13 cellular contexts compared by ENCODE assay signal in genomic region chr1:3674100-3675094, GRCh38. TPM values are rescaled to one million over a fixed set of nuclear protein-coding genes. Genes with fewer than 3 reads are reported as not detected.
A peak's percentile ranks its signal among the peaks of the same experiment; 100 is the strongest.
DNase-seq lines count a peak whose midpoint lies in the region; ATAC-seq and TF ChIP-seq lines count a peak whose summit lies in the region.
"Had no signal": no experiment of that assay in that cellular context is flagged by ENCODE, and none has a peak within 500 bp of the region (broad histone marks: within the 10 kb centered on the region; RNA-seq: fewer than 3 reads in every experiment).

No MANE protein-coding gene starts in this region.

- DNase-seq in natural killer cell treated with Interleukin-12 subunit alpha and Interleukin-12 subunit beta and Interleukin-15 and Interleukin-18, amount 100 ng/mL, for 72 hours (ENCODE audit: low spot score), result peak; percentile 57
- DNase-seq in natural killer cell, result no peak
- DNase-seq in activated B cell treated with CpG ODN at 0.5 μM for 24 hours, result no peak
- peak; percentile 58 for DNase-seq in kidney tubule cell (ENCODE audit: low spot score)
- DNase-seq in CD8-positive, alpha-beta memory T cell, result no peak
- DNase-seq: RPMI8226 had no signal

- no peaks in the 10 kb centered on the region for H3K9me3 ChIP-seq in CD8-positive, alpha-beta memory T cell (ENCODE audit: low read length)
- H3K9me3 ChIP-seq: heart left ventricle, right lobe of liver had no signal

- intact Hi-C loops in natural killer cell (cut with micrococcal nuclease) (no loop called here), activated B cell treated with CpG ODN at 0.5 μM for 24 hours (cut with micrococcal nuclease) (no loop called here)

- CTCF ChIA-PET in activated B cell treated with CpG ODN at 0.5 μM for 24 hours (lab: Charles Lee), result interaction anchor here (1.5 to 1.7 kb wide), 2 partner anchors 26 to 50 kb away, joined by 3 read pairs; no protein-coding TSS in a partner anchor
- CTCF ChIA-PET in CD8-positive, alpha-beta memory T cell (lab: Charles Lee), result no interaction called here

- H3K36me3 ChIP-seq in CD8-positive, alpha-beta memory T cell (ENCODE audit: insufficient read depth, low read length), result no peaks in the 10 kb centered on the region
- H3K36me3 ChIP-seq: heart left ventricle, right lobe of liver had no signal

- peaks cover 18% of the 10 kb centered on the region in 2 donors for H3K4me1 Mint-ChIP-seq in natural killer cell treated with Interleukin-12 subunit alpha and Interleukin-12 subunit beta and Interleukin-15 and Interleukin-18, amount 100 ng/mL, for 72 hours (ENCODE audit: low read depth in 2 of 2)
- H3K4me1 Mint-ChIP-seq in natural killer cell (peaks cover 0 to 14% of the 10 kb centered on the region in 2 donors), activated B cell treated with CpG ODN at 0.5 μM for 24 hours (peaks cover 74% of the 10 kb centered on the region)
- peaks cover 5 to 18% (median 11%) of the 10 kb centered on the region in 3 donors for H3K4me1 Mint-ChIP-seq in CD8-positive, alpha-beta memory T cell

- H3K4me3 Mint-ChIP-seq in natural killer cell treated with Interleukin-12 subunit alpha and Interleukin-12 subunit beta and Interleukin-15 and Interleukin-18, amount 100 ng/mL, for 72 hours, result no peak overlapping the region
- no peak overlapping the region for H3K4me3 Mint-ChIP-seq in natural killer cell
- H3K4me3 Mint-ChIP-seq in activated B cell treated with CpG ODN at 0.5 μM for 24 hours, result peak overlapping the region; percentile 78
- H3K4me3 Mint-ChIP-seq in CD8-positive, alpha-beta memory T cell, result no peak overlapping the region

- peaks cover under 1 to 9% of the 10 kb centered on the region in 2 donors for H3K27me3 Mint-ChIP-seq in natural killer cell treated with Interleukin-12 subunit alpha and Interleukin-12 subunit beta and Interleukin-15 and Interleukin-18, amount 100 ng/mL, for 72 hours
- H3K27me3 Mint-ChIP-seq in natural killer cell (ENCODE audit: low read depth in 2 of 2) (peaks cover 0 to 2% of the 10 kb centered on the region in 2 donors), activated B cell treated with CpG ODN at 0.5 μM for 24 hours (no peaks in the 10 kb centered on the region)
- H3K27me3 Mint-ChIP-seq in CD8-positive, alpha-beta memory T cell, result peaks cover 6 to 26% of the 10 kb centered on the region in 2 donors

- no peak for ATAC-seq in natural killer cell treated with Interleukin-12 subunit alpha and Interleukin-12 subunit beta and Interleukin-15 and Interleukin-18, amount 100 ng/mL, for 72 hours
- ATAC-seq in natural killer cell, result no peak
- ATAC-seq in activated B cell treated with CpG ODN at 0.5 μM for 24 hours (ENCODE audit: low read depth), result no peak
- ATAC-seq in HG03432 (IDR thresholded peaks at IDR 0.05; ENCODE audit: unreplicated experiment), result no peak
- no peak for ATAC-seq in HG02884 (IDR thresholded peaks at IDR 0.05; ENCODE audit: unreplicated experiment)
- ATAC-seq in GM19328 (IDR thresholded peaks at IDR 0.05; ENCODE audit: unreplicated experiment), result no peak
- ATAC-seq: heart left ventricle, right lobe of liver had no signal

- no peaks in the 10 kb centered on the region for H3K36me3 Mint-ChIP-seq in natural killer cell treated with Interleukin-12 subunit alpha and Interleukin-12 subunit beta and Interleukin-15 and Interleukin-18, amount 100 ng/mL, for 72 hours
- H3K36me3 Mint-ChIP-seq in natural killer cell, result no peaks in the 10 kb centered on the region
- no peaks in the 10 kb centered on the region for H3K36me3 Mint-ChIP-seq in activated B cell treated with CpG ODN at 0.5 μM for 24 hours (ENCODE audit: low read depth)
- H3K36me3 Mint-ChIP-seq in CD8-positive, alpha-beta memory T cell, result peaks cover 0 to 1% (median 0%) of the 10 kb centered on the region in 3 donors
- H3K36me3 Mint-ChIP-seq: type B pancreatic cell had no signal

- H3K27ac Mint-ChIP-seq in natural killer cell treated with Interleukin-12 subunit alpha and Interleukin-12 subunit beta and Interleukin-15 and Interleukin-18, amount 100 ng/mL, for 72 hours, result no peak overlapping the region
- no peak overlapping the region for H3K27ac Mint-ChIP-seq in natural killer cell
- peak overlapping the region; percentile 59 for H3K27ac Mint-ChIP-seq in activated B cell treated with CpG ODN at 0.5 μM for 24 hours
- H3K27ac Mint-ChIP-seq in CD8-positive, alpha-beta memory T cell, result no peak overlapping the region
- H3K27ac Mint-ChIP-seq: type B pancreatic cell had no signal

- H3K4me1 ChIP-seq in CD8-positive, alpha-beta memory T cell (ENCODE audit: insufficient read depth, low read length), result peaks cover 4% of the 10 kb centered on the region
- H3K4me1 ChIP-seq: right lobe of liver had no signal

- POLR2A ChIA-PET in activated B cell treated with CpG ODN at 0.5 μM for 24 hours (lab: Charles Lee), result interaction anchor here (0.7 to 0.9 kb wide), 2 partner anchors 10 to 18 kb away, joined by 3 to 12 read pairs; no protein-coding TSS in a partner anchor
- POLR2A ChIA-PET in CD8-positive, alpha-beta memory T cell (lab: Charles Lee), result no interaction called here

- H3K4me3 ChIP-seq in CD8-positive, alpha-beta memory T cell (ENCODE audit: low read length), result no peak overlapping the region
- H3K4me3 ChIP-seq: heart left ventricle, right lobe of liver had no signal

- H3K27ac ChIP-seq in CD8-positive, alpha-beta memory T cell (ENCODE audit: low read depth, low read length), result no peak overlapping the region
- H3K27ac ChIP-seq: heart left ventricle, right lobe of liver had no signal

- H3K27me3 ChIP-seq in CD8-positive, alpha-beta memory T cell (ENCODE audit: insufficient read depth, low read length, poor library complexity, severe bottlenecking), result no peaks in the 10 kb centered on the region
- H3K27me3 ChIP-seq: right lobe of liver had no signal

- no peaks in the 10 kb centered on the region for H3K9me3 Mint-ChIP-seq in natural killer cell treated with Interleukin-12 subunit alpha and Interleukin-12 subunit beta and Interleukin-15 and Interleukin-18, amount 100 ng/mL, for 72 hours
- H3K9me3 Mint-ChIP-seq in natural killer cell, result no peaks in the 10 kb centered on the region
- H3K9me3 Mint-ChIP-seq in activated B cell treated with CpG ODN at 0.5 μM for 24 hours, result no peaks in the 10 kb centered on the region
- no peaks in the 10 kb centered on the region for H3K9me3 Mint-ChIP-seq in CD8-positive, alpha-beta memory T cell
- H3K9me3 Mint-ChIP-seq: type B pancreatic cell had no signal

- TF ChIP-seq CTCF in natural killer cell (IDR thresholded peaks at IDR 0.05), result no peak
- TF ChIP-seq CTCF in activated B cell treated with CpG ODN at 0.5 μM for 24 hours (IDR thresholded peaks at IDR 0.05), result no peak

RNA-seq across cellular contexts. Expression of gene TP73, which starts 22.1 kb away (rescaled TPM):
- 1 to 10 TPM; 1.5 to 5.7 TPM for total RNA-seq in natural killer cell treated with Interleukin-12 subunit alpha and Interleukin-12 subunit beta and Interleukin-15 and Interleukin-18, amount 100 ng/mL, for 72 hours
- total RNA-seq in natural killer cell (under 1 TPM; 0.28 to 0.50 (median 0.39) TPM), activated B cell treated with CpG ODN at 0.5 μM for 24 hours (2.1 and 2.6 TPM in 2 replicates)
- under 1 TPM; 0.49 to 0.63 TPM for total RNA-seq in CD8-positive, alpha-beta memory T cell
- 0.20 TPM for polyA plus RNA-seq in CD8-positive, alpha-beta memory T cell
- total RNA-seq: mononuclear cell had no signal

RNA-seq across cellular contexts. Expression of gene WRAP73, which starts 24.5 kb away (rescaled TPM):
- total RNA-seq in natural killer cell treated with Interleukin-12 subunit alpha and Interleukin-12 subunit beta and Interleukin-15 and Interleukin-18, amount 100 ng/mL, for 72 hours, result 10 to 100 TPM; 27.6 to 51.3 TPM
- 10 to 100 TPM; 27.8 to 35.4 (median 30.1) TPM for total RNA-seq in natural killer cell
- 27.0 and 30.1 TPM in 2 replicates for total RNA-seq in activated B cell treated with CpG ODN at 0.5 μM for 24 hours
- 10 to 100 TPM; 26.1 to 30.7 TPM for total RNA-seq in CD8-positive, alpha-beta memory T cell
- polyA plus RNA-seq in CD8-positive, alpha-beta memory T cell, result 33.8 TPM

RNA-seq across cellular contexts. Expression of gene TPRG1L, which starts 49.6 kb away (rescaled TPM):
- 10 to 100 TPM; 11.9 to 18.4 TPM for total RNA-seq in natural killer cell treated with Interleukin-12 subunit alpha and Interleukin-12 subunit beta and Interleukin-15 and Interleukin-18, amount 100 ng/mL, for 72 hours
- total RNA-seq in natural killer cell (10 to 100 TPM; 36.2 to 46.7 (median 37.9) TPM), activated B cell treated with CpG ODN at 0.5 μM for 24 hours (26.5 and 27.0 TPM in 2 replicates)
- 10 to 100 TPM; 18.9 to 21.1 TPM for total RNA-seq in CD8-positive, alpha-beta memory T cell
- polyA plus RNA-seq in CD8-positive, alpha-beta memory T cell, result 47.7 TPM

Comparison
In these comparisons a context has a peak if more than half of its experiments do, and no peak if none do; other contexts are left out.
1. DNase-seq: peak in natural killer cell treated with Interleukin-12 subunit alpha and Interleukin-12 subunit beta and Interleukin-15 and Interleukin-18, amount 100 ng/mL, for 72 hours (single experiment) and kidney tubule cell (single experiment); none in natural killer cell (single experiment), activated B cell treated with CpG ODN at 0.5 μM for 24 hours (single experiment) and CD8-positive, alpha-beta memory T cell (0 of 5).